ENCODE assay signal across 15 cellular contexts in the genomic region with DNA sequence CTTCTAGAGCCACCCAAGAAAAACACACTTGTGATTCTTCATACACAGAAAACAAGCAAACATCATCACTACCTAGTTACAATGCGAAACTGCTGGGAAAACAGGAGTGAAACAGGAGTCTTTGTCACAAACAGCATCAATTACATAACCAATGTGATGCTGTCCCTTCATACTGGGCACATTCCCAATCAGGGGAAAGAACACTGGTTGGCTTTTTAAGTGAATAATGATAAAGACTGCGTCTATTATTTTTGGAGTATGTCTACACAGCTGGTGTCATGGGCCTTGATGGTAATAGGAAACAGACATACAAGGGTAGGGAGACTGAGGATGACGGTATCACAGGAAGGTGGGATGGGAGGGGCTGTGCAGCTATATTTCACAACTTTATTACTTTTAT. TPM values are rescaled to one million over a fixed set of nuclear protein-coding genes. Genes with fewer than 3 reads are reported as not detected.
DNase-seq lines count a peak whose midpoint lies in the region; ATAC-seq and TF ChIP-seq lines count a peak whose summit lies in the region.
"Had no signal": no experiment of that assay in that cellular context is flagged by ENCODE, and none has a peak within 500 bp of the region (broad histone marks: within the 10 kb centered on the region; RNA-seq: fewer than 3 reads in every experiment).

No MANE protein-coding gene starts in this region.

- H3K27ac Mint-ChIP-seq in endothelial cell (ENCODE audit: unreplicated experiment) = peak overlapping the region; percentile 39

- peak; percentile 18 for DNase-seq in DMS153 (lab: John Stamatoyannopoulos, UW)
- DNase-seq in DMS153 treated with DMSO at 0.1 percent for 48 hours (lab: John Stamatoyannopoulos, UW; ENCODE audit: unreplicated experiment) = no peak
- peak; percentile 89 for DNase-seq in NCI-H748 (lab: John Stamatoyannopoulos, UW; ENCODE audit: unreplicated experiment)
- DNase-seq in endothelial cell (ENCODE audit: low spot score) = no peak
- peak; percentile 30 for DNase-seq in midbrain (lab: John Stamatoyannopoulos, UW)
- no peak for DNase-seq in Kasumi-1 (lab: John Stamatoyannopoulos, UW)
- DNase-seq in GF-D8 (lab: John Stamatoyannopoulos, UW) = no peak
- DNase-seq: DMS 273 treated with DMSO at 0.1 percent for 48 hours, EL, Karpas-422, NCI-H1694, NCI-H524, T-helper 1 cell had no signal

- TF ChIP-seq CTCF in endothelial cell (IDR thresholded peaks at IDR 0.05; ENCODE audit: unreplicated experiment) = no peak

- no peak overlapping the region for H3K4me3 Mint-ChIP-seq in endothelial cell (ENCODE audit: unreplicated experiment)

- peaks cover 12% of the 10 kb centered on the region for H3K27me3 Mint-ChIP-seq in endothelial cell (ENCODE audit: unreplicated experiment)

- H3K9me3 Mint-ChIP-seq in endothelial cell (ENCODE audit: unreplicated experiment) = no peaks in the 10 kb centered on the region

- H3K4me1 Mint-ChIP-seq in endothelial cell (ENCODE audit: unreplicated experiment) = peaks cover 94% of the 10 kb centered on the region

- peaks cover 36% of the 10 kb centered on the region for H3K36me3 Mint-ChIP-seq in endothelial cell (ENCODE audit: low read depth, unreplicated experiment)

- no peak for ATAC-seq in HG02763 (IDR thresholded peaks at IDR 0.05; ENCODE audit: unreplicated experiment)
- ATAC-seq: HCT116 had no signal

RNA-seq across cellular contexts. Expression of gene SIPA1L2, which starts 43.3 kb away (rescaled TPM):
- 153 TPM for total RNA-seq in endothelial cell (ENCODE audit: unreplicated experiment)

Comparison
In these comparisons a context has a peak if more than half of its experiments do, and no peak if none do; other contexts are left out.
1. DNase-seq: peak in DMS153 (single experiment), NCI-H748 (single experiment) and midbrain (single experiment); none in DMS153 treated with DMSO at 0.1 percent for 48 hours (single experiment), endothelial cell (single experiment), Kasumi-1 (0 of 2) and GF-D8 (single experiment).